In genomic region chr14:80080601-80081000, GRCh38 we compare ENCODE assay signal across 22 cellular contexts.
DNase-seq lines count a peak whose midpoint lies in the region; ATAC-seq and TF ChIP-seq lines count a peak whose summit lies in the region.
"Had no signal": no experiment of that assay in that cellular context is flagged by ENCODE, and none has a peak within 500 bp of the region (broad histone marks: within the 10 kb centered on the region; RNA-seq: fewer than 3 reads in every experiment).

No MANE protein-coding gene starts in this region.

- in situ Hi-C loops in G401 (cut with HindIII; ENCODE audit: low sequenced_read_pairs), result no loop called here

- TF ChIP-seq CTCF in upper lobe of right lung (IDR thresholded peaks at IDR 0.05), result no peak

- H3K27ac ChIP-seq in upper lobe of right lung, result no peak overlapping the region
- H3K27ac ChIP-seq: A549, BLaER1, C4-2B had no signal

- no peaks in the 10 kb centered on the region for H3K36me3 ChIP-seq in upper lobe of right lung
- H3K36me3 ChIP-seq: BLaER1 had no signal

- intact Hi-C loops in upper lobe of right lung (cut with DNase I), result no loop called here

- no peak for ATAC-seq in upper lobe of right lung
- ATAC-seq: A549; CD8-positive, alpha-beta T cell; GM12878; GM23338; HCT116 had no signal

- H3K4me1 ChIP-seq in upper lobe of right lung, result no peaks in the 10 kb centered on the region
- H3K4me1 ChIP-seq: A549, BLaER1, Caco-2 had no signal

- H3K4me3 ChIP-seq in upper lobe of right lung, result no peak overlapping the region
- H3K4me3 ChIP-seq: A549, BLaER1, GM12878, GM23338 had no signal

- H3K27me3 ChIP-seq in upper lobe of right lung, result no peaks in the 10 kb centered on the region
- H3K27me3 ChIP-seq: BLaER1 had no signal

- peak; percentile 19 for DNase-seq in G401 (ENCODE audit: low spot score)
- DNase-seq in globus pallidus (ENCODE audit: low spot score), result peak; percentile 46
- DNase-seq in midbrain (lab: John Stamatoyannopoulos, UW), result peak; percentile 27
- peak; percentile 29 for DNase-seq in superior temporal gyrus (ENCODE audit: extremely low spot score)
- no peak for DNase-seq in amniotic stem cell (lab: John Stamatoyannopoulos, UW)
- no peak for DNase-seq in AG08395 (ENCODE audit: low spot score)
- no peak for DNase-seq in upper lobe of right lung
- DNase-seq: 8988T; ACHN; Caco-2; CD4-positive, CD25-positive, alpha-beta regulatory T cell; CD8-positive, alpha-beta T cell; DMS153; DND-41; GDM1; H9 had no signal

- no peaks in the 10 kb centered on the region for H3K9me3 ChIP-seq in upper lobe of right lung
- H3K9me3 ChIP-seq: A549, BLaER1, Caco-2 had no signal

Comparison
In these comparisons a context has a peak if more than half of its experiments do, and no peak if none do; other contexts are left out.
1. DNase-seq: peak in G401 (single experiment), globus pallidus (single experiment), midbrain (single experiment) and superior temporal gyrus (single experiment); none in amniotic stem cell (single experiment), AG08395 (single experiment) and upper lobe of right lung (single experiment).